19 cellular contexts compared by ENCODE assay signal in genomic region chr3:113589971-113590370, GRCh38. TPM values are rescaled to one million over a fixed set of nuclear protein-coding genes. Genes with fewer than 3 reads are reported as not detected.
DNase-seq lines count a peak whose midpoint lies in the region; ATAC-seq, FAIRE-seq and TF ChIP-seq lines count a peak whose summit lies in the region.
"Had no signal": no experiment of that assay in that cellular context is flagged by ENCODE, and none has a peak within 500 bp of the region (broad histone marks: within the 10 kb centered on the region; RNA-seq: fewer than 3 reads in every experiment).

No MANE protein-coding gene starts in this region.

- no peak overlapping the region for H3K4me3 ChIP-seq in bronchial epithelial cell (ENCODE audit: low read depth, low read length)
- H3K4me3 ChIP-seq: A549 had no signal

- H3K27ac ChIP-seq in foreskin keratinocyte (no peak overlapping the region), caudate nucleus (ENCODE audit: low read depth, low read length) (no peak overlapping the region)
- H3K27ac ChIP-seq: 22Rv1, A549, C4-2B, KMS-11 had no signal

- no peaks in the 10 kb centered on the region for H3K9me3 Mint-ChIP-seq in activated naive CD4-positive, alpha-beta T cell treated with anti-CD3 and anti-CD28 coated beads, Interleukin-2, amount 50 U/mL, for 24 hours
- H3K9me3 Mint-ChIP-seq in activated naive CD4-positive, alpha-beta T cell treated with anti-CD3 and anti-CD28 coated beads, Interleukin-2, amount 10 ng/mL, durations not matched to agents 7 days and 5 days = no peaks in the 10 kb centered on the region
- H3K9me3 Mint-ChIP-seq in stimulated activated naive CD8-positive, alpha-beta T cell treated with anti-CD3 and anti-CD28 coated beads, Interleukin-15, amount 100 ng/mL, for 72 hours = no peaks in the 10 kb centered on the region
- H3K9me3 Mint-ChIP-seq: CD4-positive, alpha-beta memory T cell; H9 had no signal

- no peak for DNase-seq in activated naive CD4-positive, alpha-beta T cell treated with anti-CD3 and anti-CD28 coated beads, Interleukin-2, amount 10 ng/mL, durations not matched to agents 7 days and 5 days
- peak; percentile 59 for DNase-seq in bronchial epithelial cell (ENCODE audit: low read depth)
- peak in 1 of 2 donors; percentile 55 for DNase-seq in foreskin keratinocyte
- DNase-seq in UCSD-AML1 (lab: John Stamatoyannopoulos, UW; ENCODE audit: unreplicated experiment) = no peak
- no peak for DNase-seq in stimulated activated naive CD8-positive, alpha-beta T cell treated with anti-CD3 and anti-CD28 coated beads, Interleukin-15, amount 100 ng/mL, for 72 hours
- no peak for DNase-seq in caudate nucleus (lab: John Stamatoyannopoulos, UW)
- DNase-seq: AML-193; Calu3; CD4-positive, alpha-beta memory T cell; DMS79 treated with DMSO at 0.1 percent for 48 hours; GF-D8; H9 had no signal

- H3K27ac Mint-ChIP-seq in activated naive CD4-positive, alpha-beta T cell treated with anti-CD3 and anti-CD28 coated beads, Interleukin-2, amount 50 U/mL, for 24 hours = peak overlapping the region; percentile 23
- H3K27ac Mint-ChIP-seq in activated naive CD4-positive, alpha-beta T cell treated with anti-CD3 and anti-CD28 coated beads, Interleukin-2, amount 10 ng/mL, durations not matched to agents 7 days and 5 days = no peak overlapping the region
- H3K27ac Mint-ChIP-seq in stimulated activated naive CD8-positive, alpha-beta T cell treated with anti-CD3 and anti-CD28 coated beads, Interleukin-15, amount 100 ng/mL, for 72 hours = no peak overlapping the region
- H3K27ac Mint-ChIP-seq: H9 had no signal

- H3K27me3 Mint-ChIP-seq in activated naive CD4-positive, alpha-beta T cell treated with anti-CD3 and anti-CD28 coated beads, Interleukin-2, amount 50 U/mL, for 24 hours = no peaks in the 10 kb centered on the region
- no peaks in the 10 kb centered on the region for H3K27me3 Mint-ChIP-seq in activated naive CD4-positive, alpha-beta T cell treated with anti-CD3 and anti-CD28 coated beads, Interleukin-2, amount 10 ng/mL, durations not matched to agents 7 days and 5 days
- no peaks in the 10 kb centered on the region for H3K27me3 Mint-ChIP-seq in stimulated activated naive CD8-positive, alpha-beta T cell treated with anti-CD3 and anti-CD28 coated beads, Interleukin-15, amount 100 ng/mL, for 72 hours
- H3K27me3 Mint-ChIP-seq: CD4-positive, alpha-beta memory T cell had no signal

- peaks cover 11% of the 10 kb centered on the region for H3K36me3 Mint-ChIP-seq in activated naive CD4-positive, alpha-beta T cell treated with anti-CD3 and anti-CD28 coated beads, Interleukin-2, amount 50 U/mL, for 24 hours
- peaks cover 22% of the 10 kb centered on the region for H3K36me3 Mint-ChIP-seq in activated naive CD4-positive, alpha-beta T cell treated with anti-CD3 and anti-CD28 coated beads, Interleukin-2, amount 10 ng/mL, durations not matched to agents 7 days and 5 days

- no peaks in the 10 kb centered on the region for H3K4me1 ChIP-seq in foreskin keratinocyte
- H3K4me1 ChIP-seq: A549 had no signal

- ATAC-seq in foreskin keratinocyte = peak; percentile 60
- ATAC-seq in stimulated activated naive CD8-positive, alpha-beta T cell treated with anti-CD3 and anti-CD28 coated beads, Interleukin-15, amount 100 ng/mL, for 72 hours = no peak
- ATAC-seq: A549 had no signal

- TF ChIP-seq CTCF in bronchial epithelial cell (IDR thresholded peaks at IDR 0.05; ENCODE audit: insufficient read depth, low read length, severe bottlenecking) (no peak), foreskin keratinocyte (conservative IDR thresholded peaks at IDR 0.05) (no peak)

- no peak for FAIRE-seq in bronchial epithelial cell (lab: Jason Lieb, UNC)
- FAIRE-seq: A549, H1 had no signal

- peaks cover 26% of the 10 kb centered on the region for H3K4me1 Mint-ChIP-seq in activated naive CD4-positive, alpha-beta T cell treated with anti-CD3 and anti-CD28 coated beads, Interleukin-2, amount 50 U/mL, for 24 hours
- peaks cover 6% of the 10 kb centered on the region for H3K4me1 Mint-ChIP-seq in activated naive CD4-positive, alpha-beta T cell treated with anti-CD3 and anti-CD28 coated beads, Interleukin-2, amount 10 ng/mL, durations not matched to agents 7 days and 5 days
- H3K4me1 Mint-ChIP-seq in stimulated activated naive CD8-positive, alpha-beta T cell treated with anti-CD3 and anti-CD28 coated beads, Interleukin-15, amount 100 ng/mL, for 72 hours = no peaks in the 10 kb centered on the region

- H3K36me3 ChIP-seq in bronchial epithelial cell (ENCODE audit: control insufficient read depth, insufficient read depth, low read length) = no peaks in the 10 kb centered on the region

- CTCF ChIA-PET in activated naive CD4-positive, alpha-beta T cell treated with anti-CD3 and anti-CD28 coated beads, Interleukin-2, amount 10 ng/mL, durations not matched to agents 7 days and 5 days (lab: Charles Lee) = interaction anchor here (1.9 kb wide), 1 partner anchor 12 kb away, joined by 14 read pairs; no protein-coding TSS in a partner anchor

- no peak overlapping the region for H3K4me3 Mint-ChIP-seq in activated naive CD4-positive, alpha-beta T cell treated with anti-CD3 and anti-CD28 coated beads, Interleukin-2, amount 50 U/mL, for 24 hours
- no peak overlapping the region for H3K4me3 Mint-ChIP-seq in activated naive CD4-positive, alpha-beta T cell treated with anti-CD3 and anti-CD28 coated beads, Interleukin-2, amount 10 ng/mL, durations not matched to agents 7 days and 5 days
- H3K4me3 Mint-ChIP-seq in stimulated activated naive CD8-positive, alpha-beta T cell treated with anti-CD3 and anti-CD28 coated beads, Interleukin-15, amount 100 ng/mL, for 72 hours = no peak overlapping the region
- H3K4me3 Mint-ChIP-seq: CD4-positive, alpha-beta memory T cell; H9 had no signal

- no peaks in the 10 kb centered on the region for H3K27me3 ChIP-seq in bronchial epithelial cell (ENCODE audit: control insufficient read depth, insufficient read depth, low read length)
- H3K27me3 ChIP-seq in foreskin keratinocyte = peaks cover 13% of the 10 kb centered on the region

RNA-seq across cellular contexts. Expression of gene SIDT1, which starts 57.6 kb away (rescaled TPM):
- 0.53 and 1.3 TPM in 2 replicates for total RNA-seq in bronchial epithelial cell
- total RNA-seq in foreskin keratinocyte = 0.03 and 0.11 TPM in 2 replicates
- polyA plus RNA-seq in foreskin keratinocyte = 0.02 and 0.04 TPM in 2 replicates
- total RNA-seq: H1, H9 had no signal
- polyA plus RNA-seq: BJ had no signal
